In genomic region chr5:14036514-14036913, GRCh38 we compare ENCODE assay signal across 12 cellular contexts.
A peak's percentile ranks its signal among the peaks of the same experiment; 100 is the strongest.
DNase-seq lines count a peak whose midpoint lies in the region; FAIRE-seq and TF ChIP-seq lines count a peak whose summit lies in the region.
"Had no signal": no experiment of that assay in that cellular context is flagged by ENCODE, and none has a peak within 500 bp of the region (broad histone marks: within the 10 kb centered on the region; RNA-seq: fewer than 3 reads in every experiment).

No MANE protein-coding gene starts in this region.

- WGBS in thyroid gland, 2 donors, result 66 to 72% methylated on average over 2 of the region's 2 CpGs

- no peak for TF ChIP-seq CTCF in brain (conservative IDR thresholded peaks at IDR 0.05)
- no peak for TF ChIP-seq CTCF in keratinocyte (optimal IDR thresholded peaks at IDR 0.05 in 1 of 3, IDR thresholded peaks at IDR 0.05 in 1 of 3, conservative IDR thresholded peaks at IDR 0.05 in 1 of 3; ENCODE audit: extremely low read depth in 1 of 3, insufficient read depth in 2 of 3, low read length in 3 of 3)
- no peak for TF ChIP-seq CTCF in thyroid gland (IDR thresholded peaks at IDR 0.05)

- H3K4me3 Mint-ChIP-seq in brain, result peak overlapping the region in 4 of 5 experiments; percentile 34 to 66 (median 56)
- H3K4me3 Mint-ChIP-seq in activated CD4-positive, alpha-beta memory T cell treated with anti-CD3 and anti-CD28 coated beads, Interleukin-2, amount 10 ng/mL, durations not matched to agents 7 days and 5 days, result no peak overlapping the region
- H3K4me3 Mint-ChIP-seq: activated T-cell treated with anti-CD3 and anti-CD28 coated beads, Interleukin-2, amount 50 U/mL, for 72 hours; stimulated activated naive CD8-positive, alpha-beta T cell treated with anti-CD3 and anti-CD28 coated beads, Interleukin-15, Interleukin-2, amounts not matched to agents 100 ng/mL and 50 ng/mL, for 24 hours had no signal

- intact Hi-C loops in thyroid gland (cut with DNase I), result no loop called here

- no peaks in the 10 kb centered on the region for H3K36me3 Mint-ChIP-seq in brain
- H3K36me3 Mint-ChIP-seq in activated CD4-positive, alpha-beta memory T cell treated with anti-CD3 and anti-CD28 coated beads, Interleukin-2, amount 10 ng/mL, durations not matched to agents 7 days and 5 days (ENCODE audit: low read depth), result no peaks in the 10 kb centered on the region

- H3K9me3 ChIP-seq in keratinocyte (ENCODE audit: control insufficient read depth, low read depth, low read length) (no peaks in the 10 kb centered on the region), thyroid gland (no peaks in the 10 kb centered on the region)

- peak overlapping the region; percentile 94 for H3K4me2 ChIP-seq in keratinocyte (ENCODE audit: control insufficient read depth, extremely low read depth, insufficient read depth, low read depth, low read length)

- peaks cover 3% of the 10 kb centered on the region for H3K9me1 ChIP-seq in keratinocyte (ENCODE audit: control insufficient read depth, extremely low read depth, insufficient read depth, low read length)

- CTCF ChIA-PET in activated CD4-positive, alpha-beta memory T cell treated with anti-CD3 and anti-CD28 coated beads, Interleukin-2, amount 10 ng/mL, durations not matched to agents 7 days and 5 days (lab: Charles Lee), result no interaction called here

- TF ChIP-seq POLR2A in thyroid gland (IDR thresholded peaks at IDR 0.05), result no peak

- peaks cover 0 to 5% (median 0%) of the 10 kb centered on the region in 5 experiments for H3K9me3 Mint-ChIP-seq in brain
- no peaks in the 10 kb centered on the region for H3K9me3 Mint-ChIP-seq in activated CD4-positive, alpha-beta memory T cell treated with anti-CD3 and anti-CD28 coated beads, Interleukin-2, amount 10 ng/mL, durations not matched to agents 7 days and 5 days
- H3K9me3 Mint-ChIP-seq: stimulated activated naive CD8-positive, alpha-beta T cell treated with anti-CD3 and anti-CD28 coated beads, Interleukin-15, Interleukin-2, amounts not matched to agents 100 ng/mL and 50 ng/mL, for 24 hours had no signal

- H3K27ac ChIP-seq in keratinocyte (ENCODE audit: control insufficient read depth, insufficient read depth, low read length) (peak overlapping the region; percentile 95), thyroid gland (peak overlapping the region in 2 of 3 donors; percentile 16 to 18), substantia nigra (ENCODE audit: low read depth, low read length, poor library complexity, severe bottlenecking) (no peak overlapping the region)

- H3K4me1 Mint-ChIP-seq in brain, result peaks cover 36% of the 10 kb centered on the region
- peaks cover 5% of the 10 kb centered on the region for H3K4me1 Mint-ChIP-seq in activated CD4-positive, alpha-beta memory T cell treated with anti-CD3 and anti-CD28 coated beads, Interleukin-2, amount 10 ng/mL, durations not matched to agents 7 days and 5 days

- dilution Hi-C loops in keratinocyte (cut with MboI; ENCODE audit: extremely low pct_ligation_motif_present, low sequenced_read_pairs), result no loop called here

- H4K20me1 ChIP-seq in keratinocyte (ENCODE audit: control insufficient read depth, extremely low read depth, insufficient read depth, low read length), result no peaks in the 10 kb centered on the region

- H3K36me3 ChIP-seq in keratinocyte (ENCODE audit: control insufficient read depth in 2 of 2, extremely low read depth in 1 of 2, insufficient read depth in 2 of 2, low read length in 2 of 2) (no peaks in the 10 kb centered on the region), thyroid gland (no peaks in the 10 kb centered on the region)

- H3K27me3 Mint-ChIP-seq in brain, result peaks cover 7% of the 10 kb centered on the region
- no peaks in the 10 kb centered on the region for H3K27me3 Mint-ChIP-seq in activated CD4-positive, alpha-beta memory T cell treated with anti-CD3 and anti-CD28 coated beads, Interleukin-2, amount 10 ng/mL, durations not matched to agents 7 days and 5 days

- no peaks in the 10 kb centered on the region for H3K27me3 ChIP-seq in keratinocyte (ENCODE audit: control insufficient read depth, extremely low read depth, insufficient read depth, low read length)
- no peaks in the 10 kb centered on the region for H3K27me3 ChIP-seq in thyroid gland

- no peak for FAIRE-seq in keratinocyte (lab: Jason Lieb, UNC)
- FAIRE-seq: GM12878 had no signal

- H2AFZ ChIP-seq in keratinocyte (ENCODE audit: control insufficient read depth, low read length), result no peak overlapping the region

- DNase-seq in HT-29 (ENCODE audit: low spot score) (peak; percentile 20), keratinocyte (ENCODE audit: low read depth, low spot score) (no peak), thyroid gland (peak; percentile 8 to 32), substantia nigra (lab: John Stamatoyannopoulos, UW) (no peak), KG1 (lab: John Stamatoyannopoulos, UW) (no peak), NCI-H1105 treated with DMSO at 0.1 percent for 48 hours (lab: John Stamatoyannopoulos, UW) (no peak)
- no peak for DNase-seq in activated CD4-positive, alpha-beta memory T cell treated with anti-CD3 and anti-CD28 coated beads, Interleukin-2, amount 10 ng/mL, durations not matched to agents 7 days and 5 days
- DNase-seq: activated T-cell treated with anti-CD3 and anti-CD28 coated beads, Interleukin-2, amount 50 U/mL, for 72 hours; NCI-H1092 had no signal

- H3K27ac Mint-ChIP-seq in brain, result peak overlapping the region in 4 of 5 experiments; percentile 73 to 94 (median 91)
- no peak overlapping the region for H3K27ac Mint-ChIP-seq in activated CD4-positive, alpha-beta memory T cell treated with anti-CD3 and anti-CD28 coated beads, Interleukin-2, amount 10 ng/mL, durations not matched to agents 7 days and 5 days
- H3K27ac Mint-ChIP-seq: activated T-cell treated with anti-CD3 and anti-CD28 coated beads, Interleukin-2, amount 50 U/mL, for 72 hours; stimulated activated naive CD8-positive, alpha-beta T cell treated with anti-CD3 and anti-CD28 coated beads, Interleukin-15, Interleukin-2, amounts not matched to agents 100 ng/mL and 50 ng/mL, for 24 hours had no signal

- H3K4me1 ChIP-seq in keratinocyte (ENCODE audit: control insufficient read depth, extremely low read depth, insufficient read depth, low read length), result peaks cover 61% of the 10 kb centered on the region
- H3K4me1 ChIP-seq in thyroid gland, result peaks cover 6 to 11% of the 10 kb centered on the region in 2 donors

- peak overlapping the region; percentile 82 for H3K9ac ChIP-seq in keratinocyte (ENCODE audit: control insufficient read depth, extremely low read depth, insufficient read depth, low read length)

- H3K4me3 ChIP-seq in keratinocyte (ENCODE audit: control insufficient read depth in 2 of 3, extremely low read depth in 1 of 3, insufficient read depth in 2 of 3, low read depth in 1 of 3, low read length in 3 of 3), result peak overlapping the region in 2 of 3 experiments; percentile 6 to 9
- H3K4me3 ChIP-seq in thyroid gland (replicated peaks in 1 of 3), result no peak overlapping the region
- H3K4me3 ChIP-seq: GM12878 had no signal

- H3K79me2 ChIP-seq in keratinocyte (ENCODE audit: control insufficient read depth, insufficient read depth, low read length), result no peaks in the 10 kb centered on the region

- POLR2A ChIA-PET in activated CD4-positive, alpha-beta memory T cell treated with anti-CD3 and anti-CD28 coated beads, Interleukin-2, amount 10 ng/mL, durations not matched to agents 7 days and 5 days (lab: Charles Lee), result no interaction called here

Comparison
In these comparisons a context has a peak if more than half of its experiments do, and no peak if none do; other contexts are left out.
1. DNase-seq: peak in HT-29 (single experiment) and thyroid gland (2 of 2); none in keratinocyte (single experiment), substantia nigra (0 of 49), KG1 (single experiment), activated CD4-positive, alpha-beta memory T cell treated with anti-CD3 and anti-CD28 coated beads, Interleukin-2, amount 10 ng/mL, durations not matched to agents 7 days and 5 days (single experiment) and NCI-H1105 treated with DMSO at 0.1 percent for 48 hours (single experiment).
2. H3K4me3 ChIP-seq: peak in keratinocyte (2 of 3); none in thyroid gland (0 of 3).